8 cellular contexts compared by ENCODE assay signal in the genomic region with DNA sequence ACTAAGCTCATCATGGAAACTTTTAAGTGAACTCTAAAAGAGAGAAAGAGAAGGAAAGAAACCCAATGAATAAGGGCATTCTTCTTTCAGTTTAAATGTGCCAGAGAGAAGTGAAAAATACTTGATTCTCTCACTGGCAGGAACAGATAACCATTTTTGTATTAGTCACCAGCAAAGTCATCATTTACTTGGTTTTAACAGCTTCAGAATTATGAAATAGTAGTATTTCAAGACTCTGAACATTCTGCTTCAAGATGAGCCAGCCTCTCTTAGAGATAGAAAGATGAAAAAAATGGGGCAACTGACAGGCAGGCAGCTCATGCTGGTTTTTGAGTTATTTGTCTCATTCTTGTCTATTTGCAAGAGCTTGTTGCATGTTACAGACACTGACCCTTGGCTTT.
DNase-seq lines count a peak whose midpoint lies in the region; ATAC-seq, FAIRE-seq and TF ChIP-seq lines count a peak whose summit lies in the region.

No MANE protein-coding gene starts in this region.

- H3K27ac ChIP-seq in K562 (ENCODE audit: extremely low read depth, low read depth, low read length): no peak overlapping the region
- peak overlapping the region in 1 of 4 donors; percentile 3 for H3K27ac ChIP-seq in esophagus muscularis mucosa (replicated peaks in 1 of 4)
- no peak overlapping the region for H3K27ac ChIP-seq in SK-N-SH (ENCODE audit: low read depth in 2 of 2, low read length in 1 of 2)

- TF ChIP-seq RAD21 in K562 (CRISPR knock-in tag; conservative IDR thresholded peaks at IDR 0.05 in 1 of 2, IDR thresholded peaks at IDR 0.05 in 1 of 2) (no peak), SK-N-SH (IDR thresholded peaks at IDR 0.05; ENCODE audit: low read length) (no peak)

- H3K9me2 ChIP-seq in SK-N-SH: no peaks in the 10 kb centered on the region

- no peak overlapping the region for H3K4me3 ChIP-seq in K562
- H3K4me3 ChIP-seq in esophagus muscularis mucosa: no peak overlapping the region
- H3K4me3 ChIP-seq in SK-N-SH (ENCODE audit: low read depth in 2 of 2, low read length in 1 of 2): no peak overlapping the region

- H3K4me1 ChIP-seq in K562 (replicated peaks in 1 of 2; ENCODE audit: control insufficient read depth in 2 of 2, insufficient read depth in 2 of 2, low read length in 2 of 2): no peaks in the 10 kb centered on the region
- H3K4me1 ChIP-seq in esophagus muscularis mucosa: peaks cover 0 to 18% (median 4%) of the 10 kb centered on the region in 4 donors
- H3K4me1 ChIP-seq in SK-N-SH (ENCODE audit: control insufficient read depth in 1 of 2, insufficient read depth in 2 of 2, low read depth in 1 of 2, low read length in 1 of 2): no peaks in the 10 kb centered on the region

- ATAC-seq in GM19438 (IDR thresholded peaks at IDR 0.05; ENCODE audit: low read depth, unreplicated experiment) (peak; percentile 54), HG03469 (IDR thresholded peaks at IDR 0.05; ENCODE audit: unreplicated experiment) (peak; percentile 76), K562 (no peak)

- no peaks in the 10 kb centered on the region for H3K9me1 ChIP-seq in K562 (ENCODE audit: control insufficient read depth, insufficient read depth, low read length)

- TF ChIP-seq EP300 in K562 (IDR thresholded peaks at IDR 0.05; ENCODE audit: low read length) (no peak), esophagus muscularis mucosa (IDR thresholded peaks at IDR 0.05) (no peak), SK-N-SH (IDR thresholded peaks at IDR 0.05; ENCODE audit: borderline replicate concordance in 1 of 2, low read depth in 1 of 2, low read length in 1 of 2) (no peak)

- H3K9me3 ChIP-seq in K562 (replicated peaks; ENCODE audit: control insufficient read depth, insufficient read depth, low read depth, low read length): no peaks in the 10 kb centered on the region
- H3K9me3 ChIP-seq in esophagus muscularis mucosa: no peaks in the 10 kb centered on the region
- H3K9me3 ChIP-seq in SK-N-SH: no peaks in the 10 kb centered on the region

- CTCF ChIA-PET in K562 (lab: Yijun Ruan, JAX; ENCODE audit: low intra/inter-chr PET ratio): no interaction called here
- CTCF ChIA-PET in SK-N-SH (lab: Yijun Ruan, JAX): no interaction called here

- H4K20me1 ChIP-seq in K562 (replicated peaks; ENCODE audit: control insufficient read depth, insufficient read depth, low read length) (no peaks in the 10 kb centered on the region), SK-N-SH (ENCODE audit: insufficient read depth) (no peaks in the 10 kb centered on the region)

- DNase-seq in Ammon's horn (ENCODE audit: low spot score): peak; percentile 4
- no peak for DNase-seq in K562 (ENCODE audit: extremely low read depth in 1 of 4, low spot score in 3 of 4)
- DNase-seq in stromal cell of bone marrow (ENCODE audit: low read depth): peak; percentile 71
- no peak for DNase-seq in esophagus muscularis mucosa (ENCODE audit: extremely low spot score)
- DNase-seq in SK-N-SH: no peak
- DNase-seq in urothelium cell line (ENCODE audit: low spot score): no peak

- H2AFZ ChIP-seq in K562 (ENCODE audit: low read depth, low read length) (no peak overlapping the region), SK-N-SH (ENCODE audit: low read depth) (no peak overlapping the region)

- H3K9ac ChIP-seq in K562 (ENCODE audit: insufficient read depth in 1 of 2, low read depth in 2 of 2, low read length in 2 of 2) (no peak overlapping the region), SK-N-SH (no peak overlapping the region)

- peaks cover 7% of the 10 kb centered on the region for H3F3A ChIP-seq in SK-N-SH (replicated peaks; ENCODE audit: insufficient read depth)

- POLR2A ChIA-PET in K562 (lab: Yijun Ruan, JAX): no interaction called here
- POLR2A ChIA-PET in SK-N-SH (lab: Yijun Ruan, JAX): no interaction called here

- FAIRE-seq in K562 (lab: Jason Lieb, UNC) (no peak), urothelium cell line (lab: Jason Lieb, UNC) (no peak)

- no peak for TF ChIP-seq CTCF in K562 (IDR thresholded peaks at IDR 0.05 in 2 of 3, conservative IDR thresholded peaks at IDR 0.05 in 1 of 3; ENCODE audit: insufficient read depth in 2 of 3, low read depth in 1 of 3, low read length in 3 of 3)
- TF ChIP-seq CTCF in esophagus muscularis mucosa (IDR thresholded peaks at IDR 0.05): no peak
- no peak for TF ChIP-seq CTCF in SK-N-SH (IDR thresholded peaks at IDR 0.05)

- H3K4me2 ChIP-seq in K562 (ENCODE audit: insufficient read depth, low read length) (no peak overlapping the region), SK-N-SH (no peak overlapping the region)

- H3K27me3 ChIP-seq in K562 (ENCODE audit: control insufficient read depth in 2 of 2, insufficient read depth in 2 of 2, low read length in 2 of 2) (no peaks in the 10 kb centered on the region), esophagus muscularis mucosa (no peaks in the 10 kb centered on the region), SK-N-SH (ENCODE audit: insufficient read depth) (peaks cover 11% of the 10 kb centered on the region; the same call in 1 of the 2 replicates)

- H3K79me2 ChIP-seq in K562 (ENCODE audit: control insufficient read depth, insufficient read depth, low read length) (no peaks in the 10 kb centered on the region), SK-N-SH (ENCODE audit: insufficient read depth) (no peaks in the 10 kb centered on the region)

- no peak for TF ChIP-seq POLR2A in K562 (conservative IDR thresholded peaks at IDR 0.05)
- TF ChIP-seq POLR2A in esophagus muscularis mucosa (IDR thresholded peaks at IDR 0.05; ENCODE audit: low read depth): no peak

- in situ Hi-C loops in K562 (cut with MboI): no loop called here

- no peaks in the 10 kb centered on the region for H3K36me3 ChIP-seq in K562 (ENCODE audit: control insufficient read depth, insufficient read depth, low read length)
- H3K36me3 ChIP-seq in esophagus muscularis mucosa: no peaks in the 10 kb centered on the region
- no peaks in the 10 kb centered on the region for H3K36me3 ChIP-seq in SK-N-SH (replicated peaks in 1 of 2; ENCODE audit: control insufficient read depth in 1 of 2, insufficient read depth in 2 of 2, low read length in 1 of 2)

- BruUV-seq in K562 (replicated peaks; lab: Mats Ljungman, UMichigan): no TSS peak

- intact Hi-C loops in K562 (cut with micrococcal nuclease): no loop called here
- intact Hi-C loops in esophagus muscularis mucosa (cut with DNase I): no loop called here

TF ChIP-seq in K562, 482 proteins besides CTCF, POLR2A, EP300 and RAD21:
- TF ChIP-seq ZNF436 (CRISPR knock-in tag; IDR thresholded peaks at IDR 0.05): no peak
- TF ChIP-seq FOSL1 (tag; conservative IDR thresholded peaks at IDR 0.05): 0 out of 2 replicates have a peak, but pooled peaks have one; percentile 30
TF ChIP-seq in K562: peak in this region for 1.

TF ChIP-seq in SK-N-SH, 30 proteins besides CTCF, POLR2A, EP300 and RAD21:
- no peak for TF ChIP-seq MEF2A (IDR thresholded peaks at IDR 0.05; ENCODE audit: borderline replicate concordance, low read depth)
- no peak for TF ChIP-seq NRF1 (IDR thresholded peaks at IDR 0.05; ENCODE audit: low read depth, low read length)
- TF ChIP-seq NFIC (IDR thresholded peaks at IDR 0.05; ENCODE audit: borderline replicate concordance): no peak
- no peak for TF ChIP-seq TAF1 (IDR thresholded peaks at IDR 0.05; ENCODE audit: borderline replicate concordance, low read depth, low read length)
- no peak for TF ChIP-seq GATA2 (CRISPR knock-in tag; IDR thresholded peaks at IDR 0.05)
- no peak for TF ChIP-seq POLR2AphosphoS5 (IDR thresholded peaks at IDR 0.05; ENCODE audit: low read depth, low read length)
- no peak for TF ChIP-seq TEAD4 (IDR thresholded peaks at IDR 0.05; ENCODE audit: borderline replicate concordance, insufficient read depth)
- no peak for TF ChIP-seq MXI1 (IDR thresholded peaks at IDR 0.05; ENCODE audit: low read depth, low read length)
- TF ChIP-seq, protein P1, sequence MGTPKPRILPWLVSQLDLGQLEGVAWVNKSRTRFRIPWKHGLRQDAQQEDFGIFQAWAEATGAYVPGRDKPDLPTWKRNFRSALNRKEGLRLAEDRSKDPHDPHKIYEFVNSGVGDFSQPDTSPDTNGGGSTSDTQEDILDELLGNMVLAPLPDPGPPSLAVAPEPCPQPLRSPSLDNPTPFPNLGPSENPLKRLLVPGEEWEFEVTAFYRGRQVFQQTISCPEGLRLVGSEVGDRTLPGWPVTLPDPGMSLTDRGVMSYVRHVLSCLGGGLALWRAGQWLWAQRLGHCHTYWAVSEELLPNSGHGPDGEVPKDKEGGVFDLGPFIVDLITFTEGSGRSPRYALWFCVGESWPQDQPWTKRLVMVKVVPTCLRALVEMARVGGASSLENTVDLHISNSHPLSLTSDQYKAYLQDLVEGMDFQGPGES (IDR thresholded peaks at IDR 0.05; ENCODE audit: low read depth, low read length): no peak
- TF ChIP-seq TCF12 (IDR thresholded peaks at IDR 0.05): no peak

Comparison
In these comparisons a context has a peak if more than half of its experiments do, and no peak if none do; other contexts are left out.
1. DNase-seq: peak in Ammon's horn (single experiment) and stromal cell of bone marrow (single experiment); none in K562 (0 of 4), esophagus muscularis mucosa (single experiment), SK-N-SH (single experiment) and urothelium cell line (single experiment).